22 cellular contexts compared by ENCODE assay signal in the genomic region with DNA sequence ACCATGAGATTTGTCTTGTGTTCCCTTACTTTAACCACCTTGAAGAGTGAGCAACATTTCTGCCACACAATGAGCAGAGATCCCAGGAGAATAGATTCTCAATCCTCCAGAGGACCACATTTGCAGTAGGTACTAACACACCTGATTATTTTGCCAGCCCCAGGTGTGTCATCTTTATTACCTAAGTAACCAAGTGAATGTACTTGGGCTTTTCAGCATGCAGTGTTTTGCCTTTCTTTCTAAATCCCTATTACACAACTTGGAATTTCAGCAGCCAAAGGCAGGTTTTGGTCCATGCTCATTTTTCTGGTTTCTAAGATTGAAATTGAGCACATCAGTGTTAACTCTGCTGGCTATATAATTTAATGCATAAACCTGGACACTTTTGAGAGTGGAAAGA.
"Had no signal": no experiment of that assay in that cellular context is flagged by ENCODE, and none has a peak within 500 bp of the region (broad histone marks: within the 10 kb centered on the region; RNA-seq: fewer than 3 reads in every experiment).

No MANE protein-coding gene starts in this region.

- H3K4me3 ChIP-seq: left ventricle myocardium inferior, lung, mucosa of descending colon, ovary, right atrium auricular region, right lobe of liver, smooth muscle cell, testis, thyroid gland, transverse colon, upper lobe of left lung, vagina had no signal

- DNase-seq: islet precursor cell; left ventricle myocardium inferior; midbrain; mucosa of descending colon; naive thymus-derived CD4-positive, alpha-beta T cell; ovary; right lobe of liver; stimulated activated CD4-positive, alpha-beta T cell treated with anti-CD3 and anti-CD28 coated beads, Interleukin-1b, Interleukin-23, amount 100 ng/mL, for 48 hours; stimulated activated CD4-positive, alpha-beta T cell treated with anti-CD3 and anti-CD28 coated beads, Interleukin-2, amount 100 ng/mL, for 48 hours; stimulated activated CD4-positive, alpha-beta T cell treated with anti-CD3 and anti-CD28 coated beads, Interleukin-4, amount 100 ng/mL, for 4 hours; stimulated activated CD8-positive, alpha-beta memory T cell treated with anti-CD3 and anti-CD28 coated beads, Interleukin-4, amount 100 ng/mL, for 48 hours; stimulated activated naive CD4-positive, alpha-beta T cell treated with Interleukin-2 at 50 U/mL for 16 hours; stimulated activated naive CD8-positive, alpha-beta T cell treated with anti-CD3 and anti-CD28 coated beads, Interleukin-15, amount 100 ng/mL, for 72 hours; substantia nigra; testis; thyroid gland; transverse colon; upper lobe of left lung had no signal
